9 cellular contexts compared by ENCODE assay signal in the genomic region with DNA sequence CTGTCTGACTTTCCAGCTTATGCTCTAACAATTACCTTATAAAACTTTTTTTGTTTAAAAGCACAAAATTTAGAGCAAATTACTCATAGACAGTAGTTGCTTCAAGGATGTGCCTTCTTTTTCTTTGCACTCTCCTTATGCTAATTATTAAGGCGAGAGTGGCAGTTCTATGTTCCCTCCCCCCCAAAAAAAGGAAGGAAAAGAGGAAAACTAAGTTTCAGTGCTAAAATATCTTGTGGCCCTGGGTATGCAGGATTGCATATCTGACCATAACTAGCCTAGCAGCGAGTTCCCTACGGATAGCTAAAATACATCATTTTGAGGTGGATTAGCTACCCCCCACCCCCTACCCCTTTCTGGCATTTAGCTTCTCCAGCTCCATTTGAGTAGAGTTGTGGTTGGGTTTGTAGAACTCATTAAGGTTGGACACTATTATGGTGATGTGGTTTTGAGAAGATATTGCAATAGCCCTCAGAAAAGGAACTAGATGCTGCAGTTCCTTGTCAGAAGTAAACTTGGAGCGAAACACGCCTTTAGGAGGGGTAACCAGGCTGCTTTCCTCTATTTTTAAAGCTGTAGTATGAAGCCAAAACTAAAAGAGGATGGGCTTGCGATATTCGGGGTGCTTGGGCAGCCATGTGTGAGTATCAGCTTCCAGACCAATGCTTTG.
DNase-seq lines count a peak whose midpoint lies in the region; ATAC-seq and TF ChIP-seq lines count a peak whose summit lies in the region.
"Had no signal": no experiment of that assay in that cellular context is flagged by ENCODE, and none has a peak within 500 bp of the region (broad histone marks: within the 10 kb centered on the region; RNA-seq: fewer than 3 reads in every experiment).

No MANE protein-coding gene starts in this region.

- H3K27ac ChIP-seq in SU-DHL-6 (ENCODE audit: low read depth, low read length) (peak overlapping the region; percentile 27; the same call in 1 of the 2 replicates), suprapubic skin (no peak overlapping the region), hepatocyte (no peak overlapping the region)
- H3K27ac ChIP-seq: cardiac muscle cell had no signal

- TF ChIP-seq CTCF in SU-DHL-6 (IDR thresholded peaks at IDR 0.05; ENCODE audit: insufficient read depth, low read length, poor library complexity, severe bottlenecking) (no peak), suprapubic skin (IDR thresholded peaks at IDR 0.05) (no peak), hepatocyte (IDR thresholded peaks at IDR 0.05; ENCODE audit: poor library complexity) (no peak)

- peak; percentile 24 for ATAC-seq in activated CD8-positive, alpha-beta memory T cell treated with anti-CD3 and anti-CD28 coated beads, Interleukin-2, amount 10 ng/mL, durations not matched to agents 7 days and 5 days
- ATAC-seq in HG03108 (IDR thresholded peaks at IDR 0.05; ENCODE audit: unreplicated experiment), result peak; percentile 53
- ATAC-seq in stimulated activated memory B cell treated with anti-CD40 and anti-IgM and Interleukin-4, amounts not matched to agents 10 μg/mL and 1 μg/mL and 100 μg/mL, for 72 hours, result peak; percentile 68

- H3K27me3 ChIP-seq in SU-DHL-6 (ENCODE audit: low read length), result no peaks in the 10 kb centered on the region
- H3K27me3 ChIP-seq in suprapubic skin, result no peaks in the 10 kb centered on the region
- no peaks in the 10 kb centered on the region for H3K27me3 ChIP-seq in hepatocyte
- H3K27me3 ChIP-seq: cardiac muscle cell had no signal

- CTCF ChIA-PET in activated CD8-positive, alpha-beta memory T cell treated with anti-CD3 and anti-CD28 coated beads, Interleukin-2, amount 10 ng/mL, durations not matched to agents 7 days and 5 days (lab: Charles Lee), result interaction anchor here (1.1 to 4.4 kb wide), 3 partner anchors 10 to 27 kb away, joined by 3 to 23 read pairs (median 8); no protein-coding TSS in a partner anchor

- H3K9me2 ChIP-seq in SU-DHL-6 (replicated peaks; ENCODE audit: insufficient read depth, low read length), result no peaks in the 10 kb centered on the region
- H3K9me2 ChIP-seq in hepatocyte (replicated peaks; ENCODE audit: insufficient read depth), result no peaks in the 10 kb centered on the region

- H3F3A ChIP-seq in SU-DHL-6 (ENCODE audit: insufficient read depth), result peaks cover 3% of the 10 kb centered on the region

- H2AFZ ChIP-seq in SU-DHL-6 (ENCODE audit: low read depth, low read length, severe bottlenecking) (no peak overlapping the region), hepatocyte (no peak overlapping the region)

- DNase-seq in activated CD8-positive, alpha-beta memory T cell treated with anti-CD3 and anti-CD28 coated beads, Interleukin-2, amount 10 ng/mL, durations not matched to agents 7 days and 5 days, result no peak
- no peak for DNase-seq in activated CD8-positive, alpha-beta memory T cell treated with anti-CD3 and anti-CD28 coated beads, Interleukin-2, amount 50 U/mL, for 4 hours
- no peak for DNase-seq in mesenteric fat pad (ENCODE audit: low spot score)
- no peak for DNase-seq in suprapubic skin (ENCODE audit: low spot score in 2 of 2)
- DNase-seq in hepatocyte (ENCODE audit: low spot score), result no peak

- H3K4me1 Mint-ChIP-seq in activated CD8-positive, alpha-beta memory T cell treated with anti-CD3 and anti-CD28 coated beads, Interleukin-2, amount 10 ng/mL, durations not matched to agents 7 days and 5 days, result peaks cover 54% of the 10 kb centered on the region
- H3K4me1 Mint-ChIP-seq in stimulated activated memory B cell treated with anti-CD40 and anti-IgM and Interleukin-4, amounts not matched to agents 10 μg/mL and 1 μg/mL and 100 μg/mL, for 72 hours, result peaks cover 27% of the 10 kb centered on the region

- TF ChIP-seq EP300 in suprapubic skin (IDR thresholded peaks at IDR 0.05), result no peak

- H3K4me3 Mint-ChIP-seq in activated CD8-positive, alpha-beta memory T cell treated with anti-CD3 and anti-CD28 coated beads, Interleukin-2, amount 10 ng/mL, durations not matched to agents 7 days and 5 days, result no peak overlapping the region
- H3K4me3 Mint-ChIP-seq in stimulated activated memory B cell treated with anti-CD40 and anti-IgM and Interleukin-4, amounts not matched to agents 10 μg/mL and 1 μg/mL and 100 μg/mL, for 72 hours, result peak overlapping the region; percentile 7

- H3K79me2 ChIP-seq in SU-DHL-6 (ENCODE audit: insufficient read depth, low read length), result peaks cover 65% of the 10 kb centered on the region
- peaks cover 30% of the 10 kb centered on the region for H3K79me2 ChIP-seq in hepatocyte

- H3K36me3 Mint-ChIP-seq in activated CD8-positive, alpha-beta memory T cell treated with anti-CD3 and anti-CD28 coated beads, Interleukin-2, amount 10 ng/mL, durations not matched to agents 7 days and 5 days, result peaks cover 32% of the 10 kb centered on the region
- H3K36me3 Mint-ChIP-seq in stimulated activated memory B cell treated with anti-CD40 and anti-IgM and Interleukin-4, amounts not matched to agents 10 μg/mL and 1 μg/mL and 100 μg/mL, for 72 hours, result peaks cover 17% of the 10 kb centered on the region

- H3K9ac ChIP-seq in SU-DHL-6 (ENCODE audit: low read length), result no peak overlapping the region

- H3K36me3 ChIP-seq in SU-DHL-6 (ENCODE audit: low read length) (peaks cover 16% of the 10 kb centered on the region; the same call in 1 of the 2 replicates), suprapubic skin (peaks cover 7% of the 10 kb centered on the region), hepatocyte (replicated peaks; ENCODE audit: insufficient read depth, low read depth) (no peaks in the 10 kb centered on the region)
- H3K36me3 ChIP-seq: cardiac muscle cell had no signal

- 90% methylated on average over 7 of the region's 7 CpGs for whole genome bisulfite sequencing in suprapubic skin
- WGBS in hepatocyte (ENCODE audit: low lambda C conversion rate, missing lambda C conversion rate), result 95% methylated on average over 7 of the region's 7 CpGs

- H3K9me3 Mint-ChIP-seq in activated CD8-positive, alpha-beta memory T cell treated with anti-CD3 and anti-CD28 coated beads, Interleukin-2, amount 10 ng/mL, durations not matched to agents 7 days and 5 days (ENCODE audit: low read depth), result no peaks in the 10 kb centered on the region
- H3K9me3 Mint-ChIP-seq in stimulated activated memory B cell treated with anti-CD40 and anti-IgM and Interleukin-4, amounts not matched to agents 10 μg/mL and 1 μg/mL and 100 μg/mL, for 72 hours, result no peaks in the 10 kb centered on the region

- H3K4me1 ChIP-seq in suprapubic skin (peaks cover 5% of the 10 kb centered on the region), hepatocyte (ENCODE audit: insufficient read depth) (peaks cover 6% of the 10 kb centered on the region)

- H4K20me1 ChIP-seq in SU-DHL-6 (ENCODE audit: low read depth, low read length) (no peaks in the 10 kb centered on the region), hepatocyte (ENCODE audit: insufficient read depth, poor library complexity, severe bottlenecking) (no peaks in the 10 kb centered on the region)

- H3K27ac Mint-ChIP-seq in activated CD8-positive, alpha-beta memory T cell treated with anti-CD3 and anti-CD28 coated beads, Interleukin-2, amount 10 ng/mL, durations not matched to agents 7 days and 5 days, result peak overlapping the region; percentile 17
- H3K27ac Mint-ChIP-seq in stimulated activated memory B cell treated with anti-CD40 and anti-IgM and Interleukin-4, amounts not matched to agents 10 μg/mL and 1 μg/mL and 100 μg/mL, for 72 hours, result peak overlapping the region; percentile 62

- no peak overlapping the region for H3K4me3 ChIP-seq in SU-DHL-6 (ENCODE audit: insufficient read depth, low read length, poor library complexity, severe bottlenecking)
- no peak overlapping the region for H3K4me3 ChIP-seq in suprapubic skin
- no peak overlapping the region for H3K4me3 ChIP-seq in hepatocyte
- H3K4me3 ChIP-seq: cardiac muscle cell had no signal

- H3K27me3 Mint-ChIP-seq in activated CD8-positive, alpha-beta memory T cell treated with anti-CD3 and anti-CD28 coated beads, Interleukin-2, amount 10 ng/mL, durations not matched to agents 7 days and 5 days, result no peaks in the 10 kb centered on the region
- H3K27me3 Mint-ChIP-seq in stimulated activated memory B cell treated with anti-CD40 and anti-IgM and Interleukin-4, amounts not matched to agents 10 μg/mL and 1 μg/mL and 100 μg/mL, for 72 hours, result no peaks in the 10 kb centered on the region

- no peak overlapping the region for H3K4me2 ChIP-seq in SU-DHL-6 (ENCODE audit: low read depth, low read length, poor library complexity, severe bottlenecking)
- no peak overlapping the region for H3K4me2 ChIP-seq in hepatocyte

- no peak for TF ChIP-seq POLR2A in suprapubic skin (IDR thresholded peaks at IDR 0.05)

- H3K9me3 ChIP-seq in SU-DHL-6 (ENCODE audit: insufficient read depth, low read length) (no peaks in the 10 kb centered on the region), suprapubic skin (no peaks in the 10 kb centered on the region), hepatocyte (ENCODE audit: low read depth) (no peaks in the 10 kb centered on the region)
